18 cellular contexts compared by ENCODE assay signal in genomic region chr6:117681321-117681720, GRCh38. TPM values are rescaled to one million over a fixed set of nuclear protein-coding genes. Genes with fewer than 3 reads are reported as not detected.
DNase-seq lines count a peak whose midpoint lies in the region; ATAC-seq and TF ChIP-seq lines count a peak whose summit lies in the region.
"Had no signal": no experiment of that assay in that cellular context is flagged by ENCODE, and none has a peak within 500 bp of the region (broad histone marks: within the 10 kb centered on the region; RNA-seq: fewer than 3 reads in every experiment).

No MANE protein-coding gene starts in this region.

- H3K4me2 ChIP-seq in Loucy (ENCODE audit: low read depth, low read length, poor library complexity, severe bottlenecking): peak overlapping the region; percentile 93

- no peak for ATAC-seq in central memory CD8-positive, alpha-beta T cell (replicated peaks; ENCODE audit: extremely low read depth, poor library complexity, severe bottlenecking)
- peak in 1 of 2 donors; percentile 33 for ATAC-seq in gastrocnemius medialis
- ATAC-seq: stimulated activated memory B cell treated with anti-CD40 and anti-IgM and Interleukin-4, amounts not matched to agents 10 μg/mL and 1 μg/mL and 100 μg/mL, for 72 hours had no signal

- TF ChIP-seq CTCF in breast epithelium (IDR thresholded peaks at IDR 0.05) (no peak), MCF 10A (IDR thresholded peaks at IDR 0.05; ENCODE audit: unreplicated experiment) (no peak), Loucy (conservative IDR thresholded peaks at IDR 0.05; ENCODE audit: low read length) (no peak), gastrocnemius medialis (IDR thresholded peaks at IDR 0.05 in 4 of 5, conservative IDR thresholded peaks at IDR 0.05 in 1 of 5) (no peak)

- H3K79me2 ChIP-seq in Loucy (ENCODE audit: insufficient read depth, low read length): peaks cover 99% of the 10 kb centered on the region

- H3K9me2 ChIP-seq in Loucy (replicated peaks; ENCODE audit: low read depth, low read length): no peaks in the 10 kb centered on the region

- H3K27ac Mint-ChIP-seq in MCF 10A (ENCODE audit: low read depth, unreplicated experiment): no peak overlapping the region
- H3K27ac Mint-ChIP-seq in central memory CD8-positive, alpha-beta T cell (ENCODE audit: low read depth): no peak overlapping the region
- H3K27ac Mint-ChIP-seq: activated CD4-positive, alpha-beta memory T cell treated with anti-CD3 and anti-CD28 coated beads, Interleukin-2, amount 10 ng/mL, durations not matched to agents 7 days and 5 days; activated T-helper 2 cell treated with anti-CD3 and anti-CD28 coated beads, Interferon-gamma antibody, Interleukin-2, Interleukin-4, amounts not matched to agents 10 μg/mL and 5 μg/mL and 100 μg/mL, durations not matched to agents 14 hours and 24 hours and 36 hours; stimulated activated memory B cell treated with anti-CD40 and anti-IgM and Interleukin-4, amounts not matched to agents 10 μg/mL and 1 μg/mL and 100 μg/mL, for 72 hours had no signal

- H3K4me3 Mint-ChIP-seq in MCF 10A (ENCODE audit: unreplicated experiment): no peak overlapping the region
- peak overlapping the region; percentile 2 for H3K4me3 Mint-ChIP-seq in central memory CD8-positive, alpha-beta T cell
- H3K4me3 Mint-ChIP-seq: activated CD4-positive, alpha-beta memory T cell treated with anti-CD3 and anti-CD28 coated beads, Interleukin-2, amount 10 ng/mL, durations not matched to agents 7 days and 5 days; stimulated activated memory B cell treated with anti-CD40 and anti-IgM and Interleukin-4, amounts not matched to agents 10 μg/mL and 1 μg/mL and 100 μg/mL, for 72 hours had no signal

- CTCF ChIA-PET in MCF 10A (lab: Yijun Ruan, JAX): no interaction called here

- H3K36me3 Mint-ChIP-seq in MCF 10A (ENCODE audit: insufficient read depth, unreplicated experiment): peaks cover 25% of the 10 kb centered on the region
- peaks cover 3% of the 10 kb centered on the region for H3K36me3 Mint-ChIP-seq in central memory CD8-positive, alpha-beta T cell (ENCODE audit: insufficient read depth)

- no peak for TF ChIP-seq POLR2A in breast epithelium (IDR thresholded peaks at IDR 0.05)
- no peak for TF ChIP-seq POLR2A in gastrocnemius medialis (IDR thresholded peaks at IDR 0.05)

- POLR2A ChIA-PET in MCF 10A (lab: Yijun Ruan, JAX): interaction anchor here (0.6 to 0.7 kb wide), 2 partner anchors 38 to 80 kb away, joined by 3 read pairs; no protein-coding TSS in a partner anchor

- H3K4me3 ChIP-seq in breast epithelium (no peak overlapping the region), Loucy (ENCODE audit: low read length, poor library complexity, severe bottlenecking) (peak overlapping the region; percentile 87), gastrocnemius medialis (peak overlapping the region in 1 of 4 donors; percentile 3)
- H3K4me3 ChIP-seq: thyroid gland had no signal

- peak overlapping the region; percentile 35 for H3K9ac ChIP-seq in Loucy (ENCODE audit: low read depth, low read length, poor library complexity, severe bottlenecking)

- in situ Hi-C loops in gastrocnemius medialis (cut with MboI; ENCODE audit: low sequenced_read_pairs in 4 of 4): no loop called here

- H3F3A ChIP-seq in Loucy (ENCODE audit: low read depth): no peaks in the 10 kb centered on the region

- H2AFZ ChIP-seq in Loucy (ENCODE audit: low read length): no peak overlapping the region

- BruUV-seq in MCF 10A (replicated peaks; lab: Mats Ljungman, UMichigan): no TSS peak

- H3K4me1 ChIP-seq in breast epithelium (peaks cover 0 to 4% of the 10 kb centered on the region in 2 donors), Loucy (ENCODE audit: insufficient read depth, low read length, poor library complexity, severe bottlenecking) (peaks cover 53% of the 10 kb centered on the region), gastrocnemius medialis (peaks cover 52 to 64% of the 10 kb centered on the region in 2 donors)

- no peaks in the 10 kb centered on the region for H3K9me3 Mint-ChIP-seq in MCF 10A (ENCODE audit: unreplicated experiment)
- H3K9me3 Mint-ChIP-seq in central memory CD8-positive, alpha-beta T cell: no peaks in the 10 kb centered on the region
- H3K9me3 Mint-ChIP-seq: activated T-helper 2 cell treated with anti-CD3 and anti-CD28 coated beads, Interferon-gamma antibody, Interleukin-2, Interleukin-4, amounts not matched to agents 10 μg/mL and 5 μg/mL and 100 μg/mL, durations not matched to agents 14 hours and 24 hours and 36 hours; stimulated activated memory B cell treated with anti-CD40 and anti-IgM and Interleukin-4, amounts not matched to agents 10 μg/mL and 1 μg/mL and 100 μg/mL, for 72 hours had no signal

- peaks cover 86% of the 10 kb centered on the region for H4K20me1 ChIP-seq in Loucy (ENCODE audit: insufficient read depth, low read length, poor library complexity, severe bottlenecking)

- H3K9me3 ChIP-seq in breast epithelium (no peaks in the 10 kb centered on the region), Loucy (ENCODE audit: insufficient read depth, low read depth, low read length) (no peaks in the 10 kb centered on the region), gastrocnemius medialis (no peaks in the 10 kb centered on the region)
- H3K9me3 ChIP-seq: thyroid gland had no signal

- H3K27me3 ChIP-seq in breast epithelium (no peaks in the 10 kb centered on the region), Loucy (ENCODE audit: insufficient read depth, low read length, poor library complexity, severe bottlenecking) (no peaks in the 10 kb centered on the region), gastrocnemius medialis (no peaks in the 10 kb centered on the region)
- H3K27me3 ChIP-seq: thyroid gland had no signal

- no peak for DNase-seq in breast epithelium (ENCODE audit: low spot score in 2 of 2)
- no peak for DNase-seq in MCF 10A (ENCODE audit: unreplicated experiment)
- no peak for DNase-seq in central memory CD8-positive, alpha-beta T cell (ENCODE audit: low spot score in 2 of 2)
- no peak for DNase-seq in gastrocnemius medialis
- DNase-seq in head of caudate nucleus: no peak
- DNase-seq in EL: no peak
- no peak for DNase-seq in dedifferentiated amniotic fluid mesenchymal stem cell (ENCODE audit: extremely low spot score)
- DNase-seq: activated CD4-positive, alpha-beta memory T cell treated with anti-CD3 and anti-CD28 coated beads, Interleukin-2, amount 10 ng/mL, durations not matched to agents 7 days and 5 days; anterior cingulate cortex; foreskin fibroblast; H7; NCI-H226; NK-92 treated with Interleukin-12 subunit alpha and Interleukin-12 subunit beta, amount 100 ng/mL, for 24 hours; SW 1271; thyroid gland had no signal

- no peaks in the 10 kb centered on the region for H3K27me3 Mint-ChIP-seq in MCF 10A (ENCODE audit: insufficient read depth, unreplicated experiment)
- H3K27me3 Mint-ChIP-seq in central memory CD8-positive, alpha-beta T cell: no peaks in the 10 kb centered on the region
- H3K27me3 Mint-ChIP-seq: activated CD4-positive, alpha-beta memory T cell treated with anti-CD3 and anti-CD28 coated beads, Interleukin-2, amount 10 ng/mL, durations not matched to agents 7 days and 5 days; stimulated activated memory B cell treated with anti-CD40 and anti-IgM and Interleukin-4, amounts not matched to agents 10 μg/mL and 1 μg/mL and 100 μg/mL, for 72 hours had no signal

- H3K36me3 ChIP-seq in breast epithelium (no peaks in the 10 kb centered on the region), Loucy (ENCODE audit: insufficient read depth, low read length) (no peaks in the 10 kb centered on the region; the same call in 1 of the 2 replicates), gastrocnemius medialis (no peaks in the 10 kb centered on the region)
- H3K36me3 ChIP-seq: thyroid gland had no signal

- H3K27ac ChIP-seq in breast epithelium (peak overlapping the region; percentile 14 to 15), gastrocnemius medialis (peak overlapping the region in 3 of 4 donors; percentile 5 to 28 (median 6))
- H3K27ac ChIP-seq: thyroid gland had no signal

- intact Hi-C loops in breast epithelium (cut with DNase I; ENCODE audit: low total_unique reads) (no loop called here), MCF 10A (cut with micrococcal nuclease) (no loop called here), gastrocnemius medialis (cut with DNase I; ENCODE audit: low total_unique reads) (no loop called here), head of caudate nucleus (cut with DNase I) (no loop called here)

- peaks cover 49% of the 10 kb centered on the region for H3K4me1 Mint-ChIP-seq in MCF 10A (ENCODE audit: insufficient read depth, unreplicated experiment)
- peaks cover 69% of the 10 kb centered on the region for H3K4me1 Mint-ChIP-seq in central memory CD8-positive, alpha-beta T cell

RNA-seq across cellular contexts. Expression of gene NUS1, which starts 6.1 kb away (rescaled TPM):
- total RNA-seq in breast epithelium (10 to 100 TPM; 15.8 to 22.9 (median 20.6) TPM), MCF 10A (2022) (54.7 and 59.4 TPM in 2 replicates), gastrocnemius medialis (10 to 100 TPM in 1 of 4 donors, 1 to 10 TPM in 3; 7.1 to 10.5 (median 7.6) TPM)
